ENCODE assay signal across 8 cellular contexts in the genomic region with DNA sequence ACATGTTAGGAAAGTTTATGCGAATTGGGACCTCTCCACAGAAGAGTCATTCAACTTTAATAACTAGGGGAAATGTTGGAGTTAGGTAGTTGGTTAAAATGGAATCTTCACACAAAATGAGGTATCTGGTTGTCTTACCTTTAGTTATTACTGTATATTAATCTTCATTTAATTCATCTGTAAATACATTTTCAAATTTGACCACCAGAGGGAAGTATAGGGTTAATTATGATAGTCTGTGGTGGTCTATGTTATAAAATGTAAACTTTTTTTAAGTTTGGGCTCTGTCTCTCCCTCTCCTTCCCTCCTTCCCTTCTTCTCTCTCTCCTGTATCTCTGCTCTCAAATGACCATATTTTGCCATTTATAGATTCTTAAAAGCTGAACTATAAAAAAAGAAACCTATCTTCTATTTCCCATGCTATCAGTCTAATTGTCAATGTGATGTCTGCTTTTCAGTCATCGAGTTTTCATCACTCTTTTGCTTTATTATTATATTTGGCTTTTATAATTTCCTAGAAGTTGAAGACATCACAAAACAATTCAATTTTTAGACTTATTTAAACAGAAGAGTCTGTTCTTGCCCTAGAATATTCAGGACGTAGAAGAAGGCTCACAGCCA. TPM values are rescaled to one million over a fixed set of nuclear protein-coding genes. Genes with fewer than 3 reads are reported as not detected.
DNase-seq lines count a peak whose midpoint lies in the region; ATAC-seq, FAIRE-seq and TF ChIP-seq lines count a peak whose summit lies in the region.

No MANE protein-coding gene starts in this region.

- no peaks in the 10 kb centered on the region for H3K79me2 ChIP-seq in MM.1S (ENCODE audit: low read length)

- FAIRE-seq in bronchial epithelial cell (lab: Jason Lieb, UNC): no peak

- H2AFZ ChIP-seq in MM.1S (ENCODE audit: low read length): no peak overlapping the region

- H3K27ac ChIP-seq in MM.1S (ENCODE audit: low read length): no peak overlapping the region
- no peak overlapping the region for H3K27ac ChIP-seq in colonic mucosa

- H3K36me3 ChIP-seq in MM.1S (replicated peaks; ENCODE audit: insufficient read depth, low read length) (no peaks in the 10 kb centered on the region), bronchial epithelial cell (ENCODE audit: control insufficient read depth, insufficient read depth, low read length) (no peaks in the 10 kb centered on the region), colonic mucosa (no peaks in the 10 kb centered on the region)

- H3K27me3 Mint-ChIP-seq in progenitor cell of endocrine pancreas: no peaks in the 10 kb centered on the region
- H3K27me3 Mint-ChIP-seq in activated naive CD4-positive, alpha-beta T cell treated with anti-CD3 and anti-CD28 coated beads for 36 hours (ENCODE audit: low read depth): no peaks in the 10 kb centered on the region

- H3K9ac ChIP-seq in MM.1S (ENCODE audit: low read length) (no peak overlapping the region), colonic mucosa (ENCODE audit: low read depth in 2 of 2, low read length in 2 of 2) (no peak overlapping the region)

- H3K4me1 ChIP-seq in MM.1S (ENCODE audit: low read length) (no peaks in the 10 kb centered on the region), colonic mucosa (no peaks in the 10 kb centered on the region)

- H3K27ac Mint-ChIP-seq in progenitor cell of endocrine pancreas: no peak overlapping the region
- H3K27ac Mint-ChIP-seq in activated naive CD4-positive, alpha-beta T cell treated with anti-CD3 and anti-CD28 coated beads for 36 hours: no peak overlapping the region

- no peaks in the 10 kb centered on the region for H3K9me3 Mint-ChIP-seq in progenitor cell of endocrine pancreas (ENCODE audit: low read depth)
- H3K9me3 Mint-ChIP-seq in activated naive CD4-positive, alpha-beta T cell treated with anti-CD3 and anti-CD28 coated beads for 36 hours: no peaks in the 10 kb centered on the region

- H3K4me2 ChIP-seq in MM.1S (ENCODE audit: low read depth, low read length): no peak overlapping the region

- DNase-seq in DMS 273 (lab: John Stamatoyannopoulos, UW; ENCODE audit: unreplicated experiment): peak; percentile 46
- DNase-seq in DMS 273 treated with DMSO at 0.1 percent for 48 hours (lab: John Stamatoyannopoulos, UW): no peak
- DNase-seq in MM.1S: peak; percentile 25
- DNase-seq in bronchial epithelial cell (ENCODE audit: low read depth): peak; percentile 36
- DNase-seq in progenitor cell of endocrine pancreas (ENCODE audit: low spot score, unreplicated experiment): no peak
- no peak for DNase-seq in activated naive CD4-positive, alpha-beta T cell treated with anti-CD3 and anti-CD28 coated beads for 36 hours
- DNase-seq in colonic mucosa: no peak

- peak; percentile 33 for TF ChIP-seq CTCF in MM.1S (IDR thresholded peaks at IDR 0.05; ENCODE audit: low read length)
- peak; percentile 5 for TF ChIP-seq CTCF in bronchial epithelial cell (IDR thresholded peaks at IDR 0.05; ENCODE audit: insufficient read depth, low read length, severe bottlenecking)
- peak; percentile 60 for TF ChIP-seq CTCF in progenitor cell of endocrine pancreas (IDR thresholded peaks at IDR 0.05; ENCODE audit: unreplicated experiment)
- TF ChIP-seq CTCF in colonic mucosa (IDR thresholded peaks at IDR 0.05): no peak

- ATAC-seq in HG02642 (IDR thresholded peaks at IDR 0.05; ENCODE audit: poor library complexity, unreplicated experiment): no peak

- H3K9me2 ChIP-seq in MM.1S (replicated peaks; ENCODE audit: insufficient read depth, low read length): no peaks in the 10 kb centered on the region

- H3K9me3 ChIP-seq in MM.1S (replicated peaks; ENCODE audit: insufficient read depth, low read length) (no peaks in the 10 kb centered on the region), colonic mucosa (no peaks in the 10 kb centered on the region)

- H3K4me3 ChIP-seq in MM.1S (ENCODE audit: low read length) (no peak overlapping the region), bronchial epithelial cell (ENCODE audit: low read depth, low read length) (no peak overlapping the region), colonic mucosa (no peak overlapping the region)

- no peaks in the 10 kb centered on the region for H3F3A ChIP-seq in MM.1S (ENCODE audit: insufficient read depth, low read length)

- intact Hi-C loops in activated naive CD4-positive, alpha-beta T cell treated with anti-CD3 and anti-CD28 coated beads for 36 hours (cut with micrococcal nuclease): loop anchor here (1.0 to 10.0 kb wide), 4 partner anchors 365 to 915 kb away; no protein-coding TSS in a partner anchor
- intact Hi-C loops in colonic mucosa (cut with DNase I): loop anchor here (5.0 kb wide), 2 partner anchors 268 to 367 kb away; no protein-coding TSS in a partner anchor

- H3K27me3 ChIP-seq in MM.1S (replicated peaks; ENCODE audit: insufficient read depth, low read length) (no peaks in the 10 kb centered on the region), bronchial epithelial cell (ENCODE audit: control insufficient read depth, insufficient read depth, low read length) (no peaks in the 10 kb centered on the region), colonic mucosa (no peaks in the 10 kb centered on the region)

- H3K4me1 Mint-ChIP-seq in progenitor cell of endocrine pancreas (ENCODE audit: low read depth): no peaks in the 10 kb centered on the region
- H3K4me1 Mint-ChIP-seq in activated naive CD4-positive, alpha-beta T cell treated with anti-CD3 and anti-CD28 coated beads for 36 hours (ENCODE audit: low read depth): no peaks in the 10 kb centered on the region

- H3K36me3 Mint-ChIP-seq in progenitor cell of endocrine pancreas (ENCODE audit: insufficient read depth): no peaks in the 10 kb centered on the region
- no peaks in the 10 kb centered on the region for H3K36me3 Mint-ChIP-seq in activated naive CD4-positive, alpha-beta T cell treated with anti-CD3 and anti-CD28 coated beads for 36 hours (ENCODE audit: low read depth)

- no peak overlapping the region for H3K4me3 Mint-ChIP-seq in progenitor cell of endocrine pancreas (ENCODE audit: low read depth)
- H3K4me3 Mint-ChIP-seq in activated naive CD4-positive, alpha-beta T cell treated with anti-CD3 and anti-CD28 coated beads for 36 hours: no peak overlapping the region

- H4K20me1 ChIP-seq in MM.1S (ENCODE audit: insufficient read depth, low read length): no peaks in the 10 kb centered on the region

- CTCF ChIA-PET in activated naive CD4-positive, alpha-beta T cell treated with anti-CD3 and anti-CD28 coated beads for 36 hours (lab: Charles Lee): interaction anchor here (0.6 kb wide), 2 partner anchors 84 to 927 kb away, joined by 3 to 5 read pairs; no protein-coding TSS in a partner anchor

RNA-seq across cellular contexts. Expression of gene TMEM144, which starts 49.8 kb away (rescaled TPM):
- total RNA-seq in bronchial epithelial cell (4.2 and 6.9 TPM in 2 replicates), progenitor cell of endocrine pancreas (11.9 and 15.4 TPM in 2 replicates), colonic mucosa (10 to 100 TPM; 18.3 to 28.6 TPM)
- under 1 TPM in 1 of 2 experiments, not detected in 1; 0.31 TPM for total RNA-seq in activated naive CD4-positive, alpha-beta T cell treated with anti-CD3 and anti-CD28 coated beads for 36 hours

Comparison
In these comparisons a context has a peak if more than half of its experiments do, and no peak if none do; other contexts are left out.
1. DNase-seq: peak in DMS 273 (single experiment), MM.1S (single experiment) and bronchial epithelial cell (single experiment); none in DMS 273 treated with DMSO at 0.1 percent for 48 hours (single experiment), progenitor cell of endocrine pancreas (single experiment), activated naive CD4-positive, alpha-beta T cell treated with anti-CD3 and anti-CD28 coated beads for 36 hours (single experiment) and colonic mucosa (single experiment).